22 cellular contexts compared by ENCODE assay signal in genomic region chr7:152443586-152443985, GRCh38. TPM values are rescaled to one million over a fixed set of nuclear protein-coding genes. Genes with fewer than 3 reads are reported as not detected.
DNase-seq lines count a peak whose midpoint lies in the region; ATAC-seq, FAIRE-seq and TF ChIP-seq lines count a peak whose summit lies in the region.
"Had no signal": no experiment of that assay in that cellular context is flagged by ENCODE, and none has a peak within 500 bp of the region (broad histone marks: within the 10 kb centered on the region; RNA-seq: fewer than 3 reads in every experiment).

No MANE protein-coding gene starts in this region.

- TF ChIP-seq RAD21 in HepG2 (CRISPR knock-in tag; IDR thresholded peaks at IDR 0.05) (no peak), K562 (CRISPR knock-in tag; conservative IDR thresholded peaks at IDR 0.05 in 1 of 2, IDR thresholded peaks at IDR 0.05 in 1 of 2) (no peak)

- POLR2A ChIA-PET in HepG2 (lab: Yijun Ruan, JAX), result no interaction called here
- POLR2A ChIA-PET in K562 (lab: Yijun Ruan, JAX), result no interaction called here

- in situ Hi-C loops in HepG2 (cut with HindIII; ENCODE audit: extremely low pct_ligation_motif_present, low pct_unique_long_range_greater_than_20kb), result no loop called here
- in situ Hi-C loops in K562 (cut with MboI), result no loop called here

- no peak overlapping the region for H3K9ac ChIP-seq in HepG2 (ENCODE audit: insufficient read depth, low read depth, low read length)
- no peak overlapping the region for H3K9ac ChIP-seq in K562 (ENCODE audit: insufficient read depth in 1 of 2, low read depth in 2 of 2, low read length in 2 of 2)
- H3K9ac ChIP-seq: BLaER1 had no signal

- no peaks in the 10 kb centered on the region for H3K9me3 ChIP-seq in HepG2 (ENCODE audit: low read length)
- H3K9me3 ChIP-seq in right lobe of liver, result no peaks in the 10 kb centered on the region
- H3K9me3 ChIP-seq in K562 (replicated peaks; ENCODE audit: control insufficient read depth, insufficient read depth, low read depth, low read length), result no peaks in the 10 kb centered on the region
- H3K9me3 ChIP-seq: BE2C, BLaER1 had no signal

- CTCF ChIA-PET in HepG2 (lab: Yijun Ruan, JAX; ENCODE audit: low intra/inter-chr PET ratio, low total read pairs) (no interaction called here), K562 (lab: Yijun Ruan, JAX; ENCODE audit: low intra/inter-chr PET ratio) (no interaction called here)

- H3K36me3 Mint-ChIP-seq in progenitor cell of endocrine pancreas (ENCODE audit: insufficient read depth), result no peaks in the 10 kb centered on the region
- H3K36me3 Mint-ChIP-seq in natural killer cell treated with Interleukin-12 subunit alpha and Interleukin-12 subunit beta and Interleukin-15 and Interleukin-18, amount 100 ng/mL, for 72 hours, result no peaks in the 10 kb centered on the region
- H3K36me3 Mint-ChIP-seq: CD14-positive monocyte; CD4-positive, alpha-beta memory T cell; CD4-positive, CD25-positive, alpha-beta regulatory T cell; CD8-positive, alpha-beta memory T cell had no signal

- peak overlapping the region; percentile 73 for H3K27ac Mint-ChIP-seq in progenitor cell of endocrine pancreas
- no peak overlapping the region for H3K27ac Mint-ChIP-seq in natural killer cell treated with Interleukin-12 subunit alpha and Interleukin-12 subunit beta and Interleukin-15 and Interleukin-18, amount 100 ng/mL, for 72 hours
- H3K27ac Mint-ChIP-seq: CD4-positive, alpha-beta memory T cell; CD4-positive, CD25-positive, alpha-beta regulatory T cell had no signal

- H3K27me3 ChIP-seq in HepG2 (ENCODE audit: control insufficient read depth in 1 of 2, insufficient read depth in 2 of 2, low read length in 2 of 2), result no peaks in the 10 kb centered on the region
- H3K27me3 ChIP-seq in right lobe of liver, result no peaks in the 10 kb centered on the region
- H3K27me3 ChIP-seq in K562 (ENCODE audit: control insufficient read depth in 2 of 2, insufficient read depth in 2 of 2, low read length in 2 of 2), result no peaks in the 10 kb centered on the region
- H3K27me3 ChIP-seq: BE2C, BLaER1 had no signal

- FAIRE-seq in HepG2 (lab: Jason Lieb, UNC) (no peak), K562 (lab: Jason Lieb, UNC) (no peak)
- FAIRE-seq: A204.1, G401.6, GM12892, GM18507 had no signal

- 24% methylated on average over 6 of the region's 6 CpGs for WGBS in HepG2 (ENCODE audit: low lambda C conversion rate)
- WGBS in right lobe of liver (ENCODE audit: insufficient coverage, low coverage, low lambda C conversion rate, missing lambda C conversion rate), result 67% methylated on average over 6 of the region's 6 CpGs
- 29% methylated on average over 6 of the region's 6 CpGs for WGBS in K562 (ENCODE audit: insufficient coverage, low coverage, missing lambda C conversion rate)

- no peaks in the 10 kb centered on the region for H3K4me1 Mint-ChIP-seq in progenitor cell of endocrine pancreas (ENCODE audit: low read depth)
- peaks cover 5 to 8% of the 10 kb centered on the region in 2 donors for H3K4me1 Mint-ChIP-seq in natural killer cell treated with Interleukin-12 subunit alpha and Interleukin-12 subunit beta and Interleukin-15 and Interleukin-18, amount 100 ng/mL, for 72 hours (ENCODE audit: low read depth in 2 of 2)

- H3K4me3 Mint-ChIP-seq in progenitor cell of endocrine pancreas (ENCODE audit: low read depth), result no peak overlapping the region
- H3K4me3 Mint-ChIP-seq in natural killer cell treated with Interleukin-12 subunit alpha and Interleukin-12 subunit beta and Interleukin-15 and Interleukin-18, amount 100 ng/mL, for 72 hours, result no peak overlapping the region
- H3K4me3 Mint-ChIP-seq: CD14-positive monocyte; CD4-positive, alpha-beta memory T cell; CD4-positive, CD25-positive, alpha-beta regulatory T cell; CD8-positive, alpha-beta memory T cell had no signal

- H3K4me3 ChIP-seq in HepG2 (replicated peaks in 1 of 3; ENCODE audit: insufficient read depth in 1 of 3, low read depth in 2 of 3, low read length in 3 of 3), result no peak overlapping the region
- no peak overlapping the region for H3K4me3 ChIP-seq in right lobe of liver
- H3K4me3 ChIP-seq in K562, result no peak overlapping the region
- H3K4me3 ChIP-seq: BLaER1 had no signal

- H3K36me3 ChIP-seq in HepG2 (replicated peaks in 1 of 2; ENCODE audit: control insufficient read depth in 1 of 2, insufficient read depth in 2 of 2, low read length in 2 of 2), result no peaks in the 10 kb centered on the region
- no peaks in the 10 kb centered on the region for H3K36me3 ChIP-seq in right lobe of liver
- H3K36me3 ChIP-seq in K562 (ENCODE audit: control insufficient read depth, insufficient read depth, low read length), result no peaks in the 10 kb centered on the region
- H3K36me3 ChIP-seq: BE2C, BLaER1 had no signal

- H2AFZ ChIP-seq in HepG2 (ENCODE audit: low read length) (no peak overlapping the region), K562 (ENCODE audit: low read depth, low read length) (no peak overlapping the region)

- no peak for TF ChIP-seq EP300 in HepG2 (IDR thresholded peaks at IDR 0.05; ENCODE audit: low read depth in 2 of 2, low read length in 2 of 2)
- TF ChIP-seq EP300 in HepG2 (CRISPR knock-in tag; IDR thresholded peaks at IDR 0.05; ENCODE audit: borderline replicate concordance), result no peak
- no peak for TF ChIP-seq EP300 in K562 (IDR thresholded peaks at IDR 0.05; ENCODE audit: low read length)

- no peak overlapping the region for H3K4me2 ChIP-seq in HepG2 (ENCODE audit: low read depth, low read length)
- no peak overlapping the region for H3K4me2 ChIP-seq in K562 (ENCODE audit: insufficient read depth, low read length)
- H3K4me2 ChIP-seq: BLaER1 had no signal

- H3K27me3 Mint-ChIP-seq in progenitor cell of endocrine pancreas, result no peaks in the 10 kb centered on the region
- peaks cover 0 to 5% of the 10 kb centered on the region in 2 donors for H3K27me3 Mint-ChIP-seq in natural killer cell treated with Interleukin-12 subunit alpha and Interleukin-12 subunit beta and Interleukin-15 and Interleukin-18, amount 100 ng/mL, for 72 hours
- H3K27me3 Mint-ChIP-seq: CD4-positive, alpha-beta memory T cell had no signal

- intact Hi-C loops in HepG2 (cut with micrococcal nuclease; ENCODE audit: unreplicated experiment) (no loop called here), right lobe of liver (cut with DNase I) (no loop called here), K562 (cut with micrococcal nuclease) (no loop called here)

- H3K9me1 ChIP-seq in K562 (ENCODE audit: control insufficient read depth, insufficient read depth, low read length), result no peaks in the 10 kb centered on the region

- TF ChIP-seq CTCF in HepG2 (CRISPR knock-in tag; IDR thresholded peaks at IDR 0.05), result no peak
- TF ChIP-seq CTCF in right lobe of liver (IDR thresholded peaks at IDR 0.05), result no peak
- TF ChIP-seq CTCF in K562 (IDR thresholded peaks at IDR 0.05 in 2 of 3, conservative IDR thresholded peaks at IDR 0.05 in 1 of 3; ENCODE audit: insufficient read depth in 2 of 3, low read depth in 1 of 3, low read length in 3 of 3), result no peak
- TF ChIP-seq CTCF in progenitor cell of endocrine pancreas (IDR thresholded peaks at IDR 0.05; ENCODE audit: unreplicated experiment), result no peak

- H3K9me3 Mint-ChIP-seq in progenitor cell of endocrine pancreas (ENCODE audit: low read depth), result no peaks in the 10 kb centered on the region
- no peaks in the 10 kb centered on the region for H3K9me3 Mint-ChIP-seq in natural killer cell treated with Interleukin-12 subunit alpha and Interleukin-12 subunit beta and Interleukin-15 and Interleukin-18, amount 100 ng/mL, for 72 hours
- H3K9me3 Mint-ChIP-seq: CD14-positive monocyte; CD4-positive, alpha-beta memory T cell; CD4-positive, CD25-positive, alpha-beta regulatory T cell; CD8-positive, alpha-beta memory T cell had no signal

- no peak overlapping the region for H3K27ac ChIP-seq in HepG2 (ENCODE audit: extremely low read length, insufficient read depth, low read length)
- H3K27ac ChIP-seq in right lobe of liver, result no peak overlapping the region
- H3K27ac ChIP-seq in K562 (ENCODE audit: extremely low read depth, low read depth, low read length), result no peak overlapping the region
- H3K27ac ChIP-seq: BLaER1 had no signal

- H4K20me1 ChIP-seq in HepG2 (ENCODE audit: insufficient read depth, low read length), result no peaks in the 10 kb centered on the region
- H4K20me1 ChIP-seq in K562 (replicated peaks; ENCODE audit: control insufficient read depth, insufficient read depth, low read length), result no peaks in the 10 kb centered on the region
- H4K20me1 ChIP-seq: BLaER1 had no signal

- BruUV-seq in HepG2 (replicated peaks; lab: Mats Ljungman, UMichigan) (no TSS peak), K562 (replicated peaks; lab: Mats Ljungman, UMichigan) (no TSS peak)

- no peak for ATAC-seq in HepG2
- no peak for ATAC-seq in right lobe of liver
- no peak for ATAC-seq in K562
- no peak for ATAC-seq in natural killer cell treated with Interleukin-12 subunit alpha and Interleukin-12 subunit beta and Interleukin-15 and Interleukin-18, amount 100 ng/mL, for 72 hours

- H3K4me1 ChIP-seq in HepG2 (ENCODE audit: insufficient read depth, low read length), result no peaks in the 10 kb centered on the region
- H3K4me1 ChIP-seq in right lobe of liver, result no peaks in the 10 kb centered on the region
- H3K4me1 ChIP-seq in K562 (replicated peaks in 1 of 2; ENCODE audit: control insufficient read depth in 2 of 2, insufficient read depth in 2 of 2, low read length in 2 of 2), result peaks cover 2 to 9% of the 10 kb centered on the region in 2 experiments; a peak in 4 of 5 replicates
- H3K4me1 ChIP-seq: BE2C had no signal

- DNase-seq in HepG2 (ENCODE audit: low spot score), result no peak
- no peak for DNase-seq in right lobe of liver
- no peak for DNase-seq in K562 (ENCODE audit: extremely low read depth in 1 of 4, low spot score in 3 of 4)
- DNase-seq in progenitor cell of endocrine pancreas (ENCODE audit: low spot score, unreplicated experiment), result no peak
- DNase-seq in natural killer cell treated with Interleukin-12 subunit alpha and Interleukin-12 subunit beta and Interleukin-15 and Interleukin-18, amount 100 ng/mL, for 72 hours (ENCODE audit: low spot score), result no peak
- no peak for DNase-seq in activated CD4-positive, alpha-beta T cell treated with anti-CD3 and anti-CD28 coated beads for 48 hours
- DNase-seq: 8988T; ACHN; BE2C; C1 segment of cervical spinal cord; CD4-positive, alpha-beta memory T cell; CD4-positive, CD25-positive, alpha-beta regulatory T cell; CD8-positive, alpha-beta memory T cell; COR-L47; DMS79 treated with DMSO at 0.1 percent for 48 hours; GF-D8 had no signal

- H3K79me2 ChIP-seq in HepG2 (ENCODE audit: insufficient read depth, low read length), result no peaks in the 10 kb centered on the region
- no peaks in the 10 kb centered on the region for H3K79me2 ChIP-seq in K562 (ENCODE audit: control insufficient read depth, insufficient read depth, low read length)

- TF ChIP-seq POLR2A in HepG2 (IDR thresholded peaks at IDR 0.05; ENCODE audit: insufficient read depth in 1 of 2, low read depth in 2 of 2, low read length in 2 of 2) (no peak), right lobe of liver (IDR thresholded peaks at IDR 0.05) (no peak), K562 (conservative IDR thresholded peaks at IDR 0.05) (no peak)

RNA-seq across cellular contexts. Expression of gene KMT2C, which starts 7.8 kb away (rescaled TPM):
- total RNA-seq in HepG2 (2016; rRNA removed; fragmentation: Illumina TruSeq; extraction: Trizol) (14.4 and 22.9 TPM in 2 replicates), right lobe of liver (10 to 100 TPM; 20.6 to 32.0 (median 29.9) TPM), K562 (2014; rRNA removed) (28.5 and 35.6 TPM in 2 replicates), K562 (2014; rRNA removed; fragmentation: Illumina TruSeq; extraction: Trizol) (35.8 and 36.2 TPM in 2 replicates), K562 (2015; rRNA removed; fragmentation: Illumina TruSeq; extraction: Trizol) (34.4 and 36.6 TPM in 2 replicates), K562 (2021) (62.1 and 67.8 TPM in 2 replicates), progenitor cell of endocrine pancreas (72.6 and 75.9 TPM in 2 replicates)
- total RNA-seq in HepG2 (2016; cell fraction: cytosol; rRNA removed; fragmentation: Illumina TruSeq; extraction: Trizol; ENCODE audit: low read depth), result 27.0 and 27.7 TPM in 2 replicates
- 14.4 and 19.1 TPM in 2 replicates for total RNA-seq in HepG2 (2016; cell fraction: insoluble cytoplasmic fraction; rRNA removed; fragmentation: Illumina TruSeq; extraction: Trizol)
- 17.0 and 21.9 TPM in 2 replicates for total RNA-seq in HepG2 (2016; cell fraction: membrane; rRNA removed; fragmentation: Illumina TruSeq; extraction: Trizol)
- total RNA-seq in HepG2 (2016; cell fraction: nucleus; rRNA removed; fragmentation: Illumina TruSeq; extraction: Trizol), result 48.1 and 51.6 TPM in 2 replicates
- polyA plus RNA-seq in HepG2 (2011; rRNA removed) (7.1 and 7.5 TPM in 2 replicates), K562 (2011; rRNA removed) (18.3 and 18.9 TPM in 2 replicates), K562 (2014; fragmentation: Illumina TruSeq; extraction: Trizol) (27.1 and 27.3 TPM in 2 replicates), K562 (2014; fragmentation: Nextera tagmentation; extraction: Ambion mirVana) (10 to 100 TPM in 1 of 2 experiments, 1 to 10 TPM in 1; 4.9 to 13.0 TPM), K562 (2014; rRNA removed) (19.4 and 21.4 TPM in 2 replicates)
- polyA plus RNA-seq in HepG2 (2011; cell fraction: cytosol; rRNA removed), result 4.1 and 6.3 TPM in 2 replicates
- 15.2 and 17.5 TPM in 2 replicates for polyA plus RNA-seq in HepG2 (2011; cell fraction: nucleus; rRNA removed)
- polyA plus RNA-seq in HepG2 (2012), result 11.9 and 12.7 TPM in 2 replicates
- 0.25 and 0.36 TPM in 2 replicates for polyA plus RNA-seq in HepG2 (2016; cell fraction: cytosol; fragmentation: Illumina TruSeq; extraction: Trizol; ENCODE audit: low read depth)
- 5.8 and 7.4 TPM in 2 replicates for polyA plus RNA-seq in HepG2 (2016; cell fraction: insoluble cytoplasmic fraction; fragmentation: Illumina TruSeq; extraction: Trizol; ENCODE audit: low read depth)
- 0.54 and 1.00 TPM in 2 replicates for polyA plus RNA-seq in HepG2 (2016; cell fraction: membrane; fragmentation: Illumina TruSeq; extraction: Trizol; ENCODE audit: low read depth)
- polyA plus RNA-seq in HepG2 (2016; cell fraction: nucleus; fragmentation: Illumina TruSeq; extraction: Trizol; ENCODE audit: insufficient read depth, low read depth), result 14.9 and 20.0 TPM in 2 replicates
- 22.0 and 25.5 TPM in 2 replicates for polyA minus RNA-seq in HepG2 (2011; rRNA and poly(A)+ RNA removed; ENCODE audit: low replicate concordance)
- 17.4 and 19.6 TPM in 2 replicates for polyA minus RNA-seq in HepG2 (2011; cell fraction: cytosol; rRNA and poly(A)+ RNA removed)
- 87.2 and 102 TPM in 2 replicates for polyA minus RNA-seq in HepG2 (2011; cell fraction: nucleus; rRNA and poly(A)+ RNA removed)
- total RNA-seq in K562 (2011; cell fraction: chromatin; rRNA removed; ENCODE audit: low replicate concordance), result 166 and 463 TPM in 2 replicates
- total RNA-seq in K562 (2011; cell fraction: nucleolus; rRNA removed), result 68.5 and 102 TPM in 2 replicates
- total RNA-seq in K562 (2011; cell fraction: nucleoplasm; rRNA removed), result 172 and 242 TPM in 2 replicates
- 11.3 and 15.9 TPM in 2 replicates for polyA plus RNA-seq in K562 (2011; cell fraction: cytosol; rRNA removed)
- 55.9 and 66.9 TPM in 2 replicates for polyA plus RNA-seq in K562 (2011; cell fraction: nucleus; rRNA removed)
- polyA plus RNA-seq in K562 (2012), result 13.2 and 15.7 TPM in 2 replicates
- polyA minus RNA-seq in K562 (2011; rRNA and poly(A)+ RNA removed), result 118 and 126 TPM in 2 replicates
- polyA minus RNA-seq in K562 (2011; cell fraction: cytosol; rRNA and poly(A)+ RNA removed), result 40.0 and 46.3 TPM in 2 replicates
- polyA minus RNA-seq in K562 (2011; cell fraction: nucleus; rRNA and poly(A)+ RNA removed), result 89.1 and 146 TPM in 2 replicates
- total RNA-seq in natural killer cell treated with Interleukin-12 subunit alpha and Interleukin-12 subunit beta and Interleukin-15 and Interleukin-18, amount 100 ng/mL, for 72 hours, result 100 to 1,000 TPM in 1 of 2 donors, 10 to 100 TPM in 1; 71.2 to 105 TPM

Comparison
In these comparisons a context has a peak if more than half of its experiments do, and no peak if none do; other contexts are left out.
1. Of the 241 proteins assayed by ChIP-seq in both HepG2 and K562: peak only in HepG2: none; only in K562: ZNF121; in both: none; in neither: 240.